Comparison of ENCODE assay signal across 20 cellular contexts in genomic region chr14:30240002-30240401, GRCh38.
"Had no signal": no experiment of that assay in that cellular context is flagged by ENCODE, and none has a peak within 500 bp of the region (broad histone marks: within the 10 kb centered on the region; RNA-seq: fewer than 3 reads in every experiment).

No MANE protein-coding gene starts in this region.

- H3K4me3 Mint-ChIP-seq: activated CD8-positive, alpha-beta T cell treated with anti-CD3 and anti-CD28 coated beads, Interleukin-2, amount 10 ng/mL, durations not matched to agents 7 days and 5 days; activated T-cell treated with anti-CD3 and anti-CD28 coated beads, Interleukin-2, amount 50 U/mL, for 4 hours; central memory CD8-positive, alpha-beta T cell; endodermal cell had no signal

- H3K9me3 Mint-ChIP-seq: activated T-cell treated with anti-CD3 and anti-CD28 coated beads, Interleukin-2, amount 50 U/mL, for 4 hours; endodermal cell had no signal

- H3K27me3 Mint-ChIP-seq: central memory CD8-positive, alpha-beta T cell had no signal

- H3K27me3 ChIP-seq: brain microvascular endothelial cell, colonic mucosa, hepatocyte, left lung, neutrophil, tibial artery had no signal

- DNase-seq: activated CD4-positive, alpha-beta T cell treated with anti-CD3 and anti-CD28 coated beads for 48 hours; activated CD4-positive, CD25-positive, alpha-beta regulatory T cell; activated CD8-positive, alpha-beta T cell treated with anti-CD3 and anti-CD28 coated beads, Interleukin-2, amount 10 ng/mL, durations not matched to agents 7 days and 5 days; activated effector memory CD4-positive, alpha-beta T cell treated with Interleukin-2 at 50 U/mL for 16 hours; activated naive CD4-positive, alpha-beta T cell treated with anti-CD3 and anti-CD28 coated beads, Interleukin-2, amount 50 U/mL, for 16 hours; activated T-cell treated with anti-CD3 and anti-CD28 coated beads, Interleukin-2, amount 50 U/mL, for 4 hours; aorta; brain microvascular endothelial cell; colonic mucosa; endodermal cell; left lung; stimulated activated naive CD8-positive, alpha-beta T cell treated with anti-CD3 and anti-CD28 coated beads, Interleukin-15, Interleukin-2, amounts not matched to agents 100 U/mL and 50 U/mL, for 24 hours; substantia nigra; tibial artery had no signal

- H3K4me2 ChIP-seq: hepatocyte had no signal

- H3K4me1 Mint-ChIP-seq: central memory CD8-positive, alpha-beta T cell had no signal

- H3K4me3 ChIP-seq: colonic mucosa, hepatocyte, left lung, tibial artery had no signal

- H2AFZ ChIP-seq: hepatocyte, parathyroid adenoma had no signal

- H3K27ac Mint-ChIP-seq: activated CD8-positive, alpha-beta T cell treated with anti-CD3 and anti-CD28 coated beads, Interleukin-2, amount 10 ng/mL, durations not matched to agents 7 days and 5 days; endodermal cell had no signal

- H3K9me3 ChIP-seq: colonic mucosa, left lung, neutrophil, tibial artery had no signal

- H3K79me2 ChIP-seq: hepatocyte, parathyroid adenoma had no signal

- ATAC-seq: activated CD8-positive, alpha-beta T cell treated with anti-CD3 and anti-CD28 coated beads, Interleukin-2, amount 10 ng/mL, durations not matched to agents 7 days and 5 days; activated T-cell treated with anti-CD3 and anti-CD28 coated beads, Interleukin-2, amount 50 U/mL, for 4 hours; left lung; stimulated activated naive CD8-positive, alpha-beta T cell treated with anti-CD3 and anti-CD28 coated beads, Interleukin-15, Interleukin-2, amounts not matched to agents 100 U/mL and 50 U/mL, for 24 hours had no signal

- H3K27ac ChIP-seq: brain microvascular endothelial cell, colonic mucosa, epithelial cell of prostate, hepatocyte, left lung, neutrophil, parathyroid adenoma, tibial artery had no signal

- H3K36me3 ChIP-seq: brain microvascular endothelial cell, colonic mucosa, left lung, neutrophil, tibial artery had no signal

- H3K9ac ChIP-seq: parathyroid adenoma had no signal

- H3K4me1 ChIP-seq: colonic mucosa, left lung, parathyroid adenoma, tibial artery had no signal

- FAIRE-seq: keratinocyte had no signal
